Comparison of ENCODE assay signal across 9 cellular contexts in the genomic region with DNA sequence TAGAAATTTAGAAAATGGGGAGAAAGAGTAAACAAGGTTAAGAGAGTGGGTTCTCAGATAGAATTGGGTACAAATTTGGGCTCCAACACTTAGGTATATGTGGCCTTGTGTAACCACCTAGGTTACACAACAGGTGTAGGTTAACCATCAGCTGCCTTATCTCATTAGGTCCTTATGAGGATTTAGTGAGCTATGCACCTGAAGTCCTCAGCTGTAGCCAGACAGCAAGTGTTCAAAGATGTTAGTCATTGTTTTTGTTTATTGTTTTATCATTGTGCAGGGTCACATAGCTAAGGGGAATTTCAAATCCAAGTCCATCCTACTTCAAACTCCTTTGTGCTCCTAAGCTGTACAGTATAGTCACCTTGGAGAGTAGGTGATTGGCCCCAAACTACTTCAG. TPM values are rescaled to one million over a fixed set of nuclear protein-coding genes. Genes with fewer than 3 reads are reported as not detected.
DNase-seq lines count a peak whose midpoint lies in the region; ATAC-seq, FAIRE-seq and TF ChIP-seq lines count a peak whose summit lies in the region.
"Had no signal": no experiment of that assay in that cellular context is flagged by ENCODE, and none has a peak within 500 bp of the region (broad histone marks: within the 10 kb centered on the region; RNA-seq: fewer than 3 reads in every experiment).

No MANE protein-coding gene starts in this region.

- H4K20me1 ChIP-seq in astrocyte (ENCODE audit: insufficient read depth, low read length), result peaks cover 34% of the 10 kb centered on the region

- intact Hi-C loops in CD4-positive, alpha-beta T cell (cut with DNase I, micrococcal nuclease), result no loop called here

- H3K9me3 ChIP-seq in CD4-positive, alpha-beta T cell (ENCODE audit: control insufficient read depth, low read length), result no peaks in the 10 kb centered on the region
- H3K9me3 ChIP-seq in astrocyte (ENCODE audit: insufficient read depth, low read depth, low read length), result no peaks in the 10 kb centered on the region

- H3K79me2 ChIP-seq in astrocyte (ENCODE audit: insufficient read depth, low read length), result peaks cover 48% of the 10 kb centered on the region

- H3K36me3 Mint-ChIP-seq in CD4-positive, alpha-beta T cell (ENCODE audit: low read depth), result peaks cover 9% of the 10 kb centered on the region
- H3K36me3 Mint-ChIP-seq in HFFc6 (ENCODE audit: low read depth) (peaks cover 25% of the 10 kb centered on the region), astrocyte (ENCODE audit: low read depth, unreplicated experiment) (no peaks in the 10 kb centered on the region)
- peaks cover 0 to 8% (median 0%) of the 10 kb centered on the region in 3 donors for H3K36me3 Mint-ChIP-seq in naive thymus-derived CD8-positive, alpha-beta T cell

- no peaks in the 10 kb centered on the region for H3K27me3 Mint-ChIP-seq in CD4-positive, alpha-beta T cell
- no peaks in the 10 kb centered on the region; the same call in 1 of the 2 replicates for H3K27me3 Mint-ChIP-seq in HFFc6 (ENCODE audit: insufficient read depth)
- no peaks in the 10 kb centered on the region for H3K27me3 Mint-ChIP-seq in astrocyte (ENCODE audit: low read depth, unreplicated experiment)
- H3K27me3 Mint-ChIP-seq in naive thymus-derived CD8-positive, alpha-beta T cell, result no peaks in the 10 kb centered on the region

- H3K4me3 ChIP-seq in astrocyte (ENCODE audit: insufficient read depth, low read depth, low read length), result peak overlapping the region; percentile 87

- in situ Hi-C loops in ACHN (cut with HindIII; ENCODE audit: low pct_ligation_motif_present, low pct_unique_long_range_greater_than_20kb, low sequenced_read_pairs), result no loop called here

- no peak overlapping the region for H3K27ac ChIP-seq in CD4-positive, alpha-beta T cell (ENCODE audit: low read depth, low read length)
- H3K27ac ChIP-seq in astrocyte (ENCODE audit: low read depth, low read length), result no peak overlapping the region

- CTCF ChIA-PET in CD4-positive, alpha-beta T cell (lab: Charles Lee), result interaction anchor here (1.4 kb wide), 1 partner anchor 51 kb away, joined by 3 read pairs; no protein-coding TSS in a partner anchor

- peaks cover 25% of the 10 kb centered on the region for H3K4me1 ChIP-seq in astrocyte (ENCODE audit: insufficient read depth, low read length)

- peak overlapping the region; percentile 95 for H2AFZ ChIP-seq in astrocyte (ENCODE audit: low read depth, low read length)

- no peak for TF ChIP-seq CTCF in CD4-positive, alpha-beta T cell (IDR thresholded peaks at IDR 0.05)
- no peak for TF ChIP-seq CTCF in HFFc6 (IDR thresholded peaks at IDR 0.05)
- TF ChIP-seq CTCF in astrocyte (IDR thresholded peaks at IDR 0.05; ENCODE audit: insufficient read depth, low read depth, low read length), result no peak

- peak overlapping the region; percentile 94 for H3K27ac Mint-ChIP-seq in CD4-positive, alpha-beta T cell
- H3K27ac Mint-ChIP-seq in HFFc6 (peak overlapping the region; percentile 74), astrocyte (ENCODE audit: unreplicated experiment) (peak overlapping the region; percentile 55)
- peak overlapping the region; percentile 89 to 96 (median 94) for H3K27ac Mint-ChIP-seq in naive thymus-derived CD8-positive, alpha-beta T cell

- no peak for DNase-seq in CD4-positive, alpha-beta T cell
- DNase-seq in HFFc6 (no peak), astrocyte (ENCODE audit: low read depth) (no peak), DMS153 treated with DMSO at 0.1 percent for 48 hours (lab: John Stamatoyannopoulos, UW; ENCODE audit: unreplicated experiment) (no peak), ACHN (no peak), C1 segment of cervical spinal cord (lab: John Stamatoyannopoulos, UW) (no peak)
- DNase-seq in naive thymus-derived CD8-positive, alpha-beta T cell, result no peak
- DNase-seq: SHP77 had no signal

- H3K27me3 ChIP-seq in CD4-positive, alpha-beta T cell (ENCODE audit: control insufficient read depth, insufficient read depth, low read length), result no peaks in the 10 kb centered on the region
- H3K27me3 ChIP-seq in astrocyte (ENCODE audit: insufficient read depth, low read length), result no peaks in the 10 kb centered on the region

- peak overlapping the region; percentile 100 for H3K4me2 ChIP-seq in astrocyte (ENCODE audit: low read length)

- no peak for FAIRE-seq in astrocyte (lab: Jason Lieb, UNC)

- no peaks in the 10 kb centered on the region for H3K9me3 Mint-ChIP-seq in CD4-positive, alpha-beta T cell
- H3K9me3 Mint-ChIP-seq in HFFc6 (no peaks in the 10 kb centered on the region), astrocyte (ENCODE audit: unreplicated experiment) (peaks cover 3% of the 10 kb centered on the region)
- H3K9me3 Mint-ChIP-seq in naive thymus-derived CD8-positive, alpha-beta T cell, result peaks cover 0 to 11% (median 0%) of the 10 kb centered on the region in 9 donors

- H3K36me3 ChIP-seq in astrocyte (ENCODE audit: insufficient read depth, low read length), result no peaks in the 10 kb centered on the region

- H3K4me3 Mint-ChIP-seq in CD4-positive, alpha-beta T cell, result peak overlapping the region; percentile 99
- peak overlapping the region; percentile 89 for H3K4me3 Mint-ChIP-seq in HFFc6
- peak overlapping the region; percentile 91 for H3K4me3 Mint-ChIP-seq in astrocyte (ENCODE audit: unreplicated experiment)
- H3K4me3 Mint-ChIP-seq in naive thymus-derived CD8-positive, alpha-beta T cell, result peak overlapping the region; percentile 83 to 98 (median 92)

- peaks cover 67% of the 10 kb centered on the region for H3K4me1 Mint-ChIP-seq in CD4-positive, alpha-beta T cell (ENCODE audit: low read depth)
- H3K4me1 Mint-ChIP-seq in HFFc6 (ENCODE audit: low read depth), result peaks cover 64% of the 10 kb centered on the region
- peaks cover 45% of the 10 kb centered on the region for H3K4me1 Mint-ChIP-seq in astrocyte (ENCODE audit: low read depth, unreplicated experiment)
- H3K4me1 Mint-ChIP-seq in naive thymus-derived CD8-positive, alpha-beta T cell, result peaks cover 28 to 64% (median 54%) of the 10 kb centered on the region in 4 donors

- no peak for ATAC-seq in CD4-positive, alpha-beta T cell (ENCODE audit: poor library complexity)
- ATAC-seq in naive thymus-derived CD8-positive, alpha-beta T cell, result no peak
- no peak for ATAC-seq in HG02798 (IDR thresholded peaks at IDR 0.05; ENCODE audit: poor library complexity, unreplicated experiment)

- POLR2A ChIA-PET in CD4-positive, alpha-beta T cell (lab: Charles Lee), result interaction anchor here (0.5 to 1.1 kb wide), 2 partner anchors 16 to 1750 kb away, joined by 3 to 4 read pairs; no protein-coding TSS in a partner anchor
- POLR2A ChIA-PET in naive thymus-derived CD8-positive, alpha-beta T cell (lab: Charles Lee), result no interaction called here

- peak overlapping the region; percentile 92 for H3K9ac ChIP-seq in astrocyte (ENCODE audit: low read length)

RNA-seq across cellular contexts. Expression of a gene that starts 1.0 kb away (rescaled TPM):
- total RNA-seq in CD4-positive, alpha-beta T cell, result 1 to 10 TPM; 4.4 to 5.8 TPM
- 10 to 100 TPM; 53.7 to 71.6 (median 60.3) TPM for total RNA-seq in HFFc6 (2021; fragmentation: NEBNext Ultra II Directional; extraction: Animal tissue kit (Norgen Biotek cat#: 25700))
- 33.7 and 37.1 TPM in 2 replicates for total RNA-seq in astrocyte
- total RNA-seq in naive thymus-derived CD8-positive, alpha-beta T cell, result 10 to 100 TPM; 14.1 to 15.9 TPM
- 10 to 100 TPM in 2 of 3 donors, 1 to 10 TPM in 1; 8.4 to 16.1 (median 11.4) TPM for polyA plus RNA-seq in naive thymus-derived CD8-positive, alpha-beta T cell
